In the genomic region with DNA sequence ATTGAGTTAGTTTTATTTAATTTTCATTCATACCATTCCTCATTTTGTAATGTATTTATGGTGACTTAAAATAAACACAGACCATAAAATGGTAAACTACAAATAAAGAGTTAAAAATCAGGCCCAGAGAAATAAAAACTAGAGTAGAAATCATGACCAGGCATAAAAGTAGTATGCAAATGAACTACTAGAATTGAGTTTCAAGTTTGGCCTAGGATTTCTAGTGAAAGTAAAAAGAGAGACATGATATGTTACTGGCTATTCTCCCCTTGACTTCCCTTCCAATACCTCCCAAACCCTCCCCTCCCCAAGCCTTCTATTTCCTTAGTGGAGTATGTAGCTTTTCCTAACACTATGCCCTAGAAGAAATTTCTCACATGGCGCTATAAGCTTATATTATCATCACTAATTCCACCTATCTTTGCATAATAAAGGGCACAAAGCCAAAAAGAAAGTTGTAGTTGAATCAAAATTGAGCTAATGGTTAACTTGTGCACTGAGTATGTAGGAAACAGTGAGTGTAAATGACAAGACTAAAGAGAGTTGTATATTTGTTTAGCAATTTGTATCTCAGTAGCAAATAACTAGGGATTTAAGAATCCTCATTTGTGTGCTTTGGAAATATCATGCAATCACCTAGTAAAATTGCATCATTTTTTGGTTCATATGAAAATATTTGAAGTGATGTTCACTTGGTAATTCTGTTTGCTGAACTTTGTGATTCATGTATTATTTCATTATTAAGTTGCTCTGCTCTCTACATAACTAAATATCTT, we compare ENCODE assay signal across 10 cellular contexts. TPM values are rescaled to one million over a fixed set of nuclear protein-coding genes. Genes with fewer than 3 reads are reported as not detected.
DNase-seq lines count a peak whose midpoint lies in the region; ATAC-seq and TF ChIP-seq lines count a peak whose summit lies in the region.
"Had no signal": no experiment of that assay in that cellular context is flagged by ENCODE, and none has a peak within 500 bp of the region (broad histone marks: within the 10 kb centered on the region; RNA-seq: fewer than 3 reads in every experiment).

No MANE protein-coding gene starts in this region.

- H2AK9ac ChIP-seq in IMR-90 (replicated peaks; ENCODE audit: low read depth, low read length, poor library complexity) = no peak overlapping the region

- no peak overlapping the region for H3K27ac ChIP-seq in breast epithelium
- no peak overlapping the region for H3K27ac ChIP-seq in IMR-90 (ENCODE audit: insufficient read depth, low read length)
- H3K27ac ChIP-seq in ovary = no peak overlapping the region

- in situ Hi-C loops in IMR-90 (cut with MboI; ENCODE audit: low sequenced_read_pairs) = no loop called here

- H2AFZ ChIP-seq in IMR-90 (replicated peaks; ENCODE audit: low read length, poor library complexity) = no peak overlapping the region

- no peak overlapping the region for H3K4me3 Mint-ChIP-seq in MCF 10A (ENCODE audit: unreplicated experiment)
- no peak overlapping the region for H3K4me3 Mint-ChIP-seq in T-helper 2 cell treated with Interferon-gamma antibody and Interleukin-4, amounts not matched to agents 5 μg/mL and 100 μg/mL, for 36 hours
- H3K4me3 Mint-ChIP-seq: CD4-positive, CD25-positive, alpha-beta regulatory T cell had no signal

- TF ChIP-seq CTCF in MCF 10A (IDR thresholded peaks at IDR 0.05; ENCODE audit: unreplicated experiment) (no peak), breast epithelium (IDR thresholded peaks at IDR 0.05) (no peak), IMR-90 (conservative IDR thresholded peaks at IDR 0.05; ENCODE audit: low read depth, low read length) (no peak), ovary (IDR thresholded peaks at IDR 0.05) (no peak)

- no peak overlapping the region for H3K9ac ChIP-seq in IMR-90 (ENCODE audit: low read depth, low read length)

- CTCF ChIA-PET in MCF 10A (lab: Yijun Ruan, JAX) (interaction anchor here (0.6 to 1.4 kb wide), 5 partner anchors 19 to 513 kb away, joined by 3 read pairs; no protein-coding TSS in a partner anchor), IMR-90 (lab: Yijun Ruan, JAX) (interaction anchor here (0.6 kb wide), 1 partner anchor 10 kb away, joined by 4 read pairs; no protein-coding TSS in a partner anchor)

- H3K14ac ChIP-seq in IMR-90 (replicated peaks; ENCODE audit: low read depth, low read length) = no peak overlapping the region

- TF ChIP-seq EP300 in ovary (IDR thresholded peaks at IDR 0.05) = no peak

- no peak overlapping the region for H3K4ac ChIP-seq in IMR-90 (ENCODE audit: low read depth, low read length)

- no peak overlapping the region for H4K5ac ChIP-seq in IMR-90 (ENCODE audit: low read depth, low read length)

- no peak for ATAC-seq in IMR-90 (ENCODE audit: low read depth)

- H3K36me3 ChIP-seq in breast epithelium (no peaks in the 10 kb centered on the region), IMR-90 (ENCODE audit: control insufficient read depth, insufficient read depth, low read length) (no peaks in the 10 kb centered on the region), ovary (no peaks in the 10 kb centered on the region)

- no peaks in the 10 kb centered on the region for H3K27me3 Mint-ChIP-seq in MCF 10A (ENCODE audit: insufficient read depth, unreplicated experiment)
- no peaks in the 10 kb centered on the region for H3K27me3 Mint-ChIP-seq in T-helper 2 cell treated with Interferon-gamma antibody and Interleukin-4, amounts not matched to agents 5 μg/mL and 100 μg/mL, for 36 hours (ENCODE audit: low read depth)

- no peak overlapping the region for H3K23ac ChIP-seq in IMR-90 (ENCODE audit: low read depth, low read length)

- H3K4me1 Mint-ChIP-seq in MCF 10A (ENCODE audit: insufficient read depth, unreplicated experiment) = peaks cover 13% of the 10 kb centered on the region
- H3K4me1 Mint-ChIP-seq in T-helper 2 cell treated with Interferon-gamma antibody and Interleukin-4, amounts not matched to agents 5 μg/mL and 100 μg/mL, for 36 hours (ENCODE audit: low read depth) = peaks cover 8% of the 10 kb centered on the region
- H3K4me1 Mint-ChIP-seq: CD4-positive, CD25-positive, alpha-beta regulatory T cell had no signal

- no peak overlapping the region for H3K4me2 ChIP-seq in IMR-90 (ENCODE audit: low read depth, low read length)

- peaks cover 7% of the 10 kb centered on the region for H3K36me3 Mint-ChIP-seq in MCF 10A (ENCODE audit: insufficient read depth, unreplicated experiment)
- peaks cover 5% of the 10 kb centered on the region for H3K36me3 Mint-ChIP-seq in T-helper 2 cell treated with Interferon-gamma antibody and Interleukin-4, amounts not matched to agents 5 μg/mL and 100 μg/mL, for 36 hours (ENCODE audit: low read depth)
- H3K36me3 Mint-ChIP-seq: CD4-positive, CD25-positive, alpha-beta regulatory T cell had no signal

- H3K9me3 ChIP-seq in breast epithelium (peaks cover 12 to 17% of the 10 kb centered on the region in 2 donors), IMR-90 (ENCODE audit: control insufficient read depth, insufficient read depth, low read length) (peaks cover 11% of the 10 kb centered on the region), ovary (no peaks in the 10 kb centered on the region)

- H2BK15ac ChIP-seq in IMR-90 (ENCODE audit: low read depth, low read length) = no peak overlapping the region

- WGBS in IMR-90 (ENCODE audit: extremely low coverage in 2 of 2, insufficient read length in 1 of 2), 2 experiments = no CpG with 5 or more reads among the region's 1 CpG
- WGBS in ovary, 3 donors = 76 to 85% (median 79%) methylated on average over 1 of the region's 1 CpG

- peaks cover 21% of the 10 kb centered on the region for H3K9me3 Mint-ChIP-seq in MCF 10A (ENCODE audit: unreplicated experiment)
- H3K9me3 Mint-ChIP-seq in T-helper 2 cell treated with Interferon-gamma antibody and Interleukin-4, amounts not matched to agents 5 μg/mL and 100 μg/mL, for 36 hours = peaks cover 19% of the 10 kb centered on the region

- H3K4me1 ChIP-seq in breast epithelium (no peaks in the 10 kb centered on the region), IMR-90 (ENCODE audit: control insufficient read depth, insufficient read depth, low read length) (no peaks in the 10 kb centered on the region; the same call in 1 of the 2 replicates), ovary (ENCODE audit: insufficient read depth) (no peaks in the 10 kb centered on the region)

- POLR2A ChIA-PET in MCF 10A (lab: Yijun Ruan, JAX) = interaction anchor here (1.0 to 1.5 kb wide), 2 partner anchors 25 to 57 kb away, joined by 3 to 4 read pairs; a partner anchor contains a TSS
- POLR2A ChIA-PET in IMR-90 (lab: Charles Lee; ENCODE audit: unreplicated experiment) = no interaction called here

- no peak overlapping the region for H2BK120ac ChIP-seq in IMR-90 (ENCODE audit: low read depth, low read length)

- no peak overlapping the region; the same call in 1 of the 2 replicates for H3K18ac ChIP-seq in IMR-90 (ENCODE audit: low read depth, low read length)

- no peak overlapping the region for H4K8ac ChIP-seq in IMR-90 (ENCODE audit: low read depth in 2 of 2, low read length in 2 of 2)

- no peak overlapping the region for H3K56ac ChIP-seq in IMR-90 (ENCODE audit: extremely low read depth, insufficient read depth, low read length)

- no peak for TF ChIP-seq RAD21 in IMR-90 (IDR thresholded peaks at IDR 0.05; ENCODE audit: low read length)

- H3K79me1 ChIP-seq in IMR-90 (ENCODE audit: low read depth in 1 of 2, low read length in 2 of 2) = no peaks in the 10 kb centered on the region

- H3K27ac Mint-ChIP-seq in MCF 10A (ENCODE audit: low read depth, unreplicated experiment) = peak overlapping the region; percentile 65
- H3K27ac Mint-ChIP-seq in T-helper 2 cell treated with Interferon-gamma antibody and Interleukin-4, amounts not matched to agents 5 μg/mL and 100 μg/mL, for 36 hours = no peak overlapping the region

- H3K27me3 ChIP-seq in breast epithelium (no peaks in the 10 kb centered on the region), IMR-90 (ENCODE audit: control insufficient read depth, insufficient read depth, low read length) (peaks cover 2% of the 10 kb centered on the region; the same call in 1 of the 2 replicates), ovary (no peaks in the 10 kb centered on the region)

- H4K20me1 ChIP-seq in IMR-90 (ENCODE audit: insufficient read depth, low read length) = no peaks in the 10 kb centered on the region

- dilution Hi-C loops in IMR-90 (cut with HindIII; ENCODE audit: low sequenced_read_pairs, unreplicated experiment) = no loop called here

- BruUV-seq in MCF 10A (replicated peaks; lab: Mats Ljungman, UMichigan) = no TSS peak
- no TSS peak for BruUV-seq in IMR-90 (replicated peaks; lab: Mats Ljungman, UMichigan)

- no peak overlapping the region for H2BK5ac ChIP-seq in IMR-90 (ENCODE audit: low read depth, low read length, poor library complexity, severe bottlenecking)

- H4K91ac ChIP-seq in IMR-90 (ENCODE audit: insufficient read depth, low read depth, low read length) = no peak overlapping the region

- H3K4me3 ChIP-seq in breast epithelium (no peak overlapping the region), IMR-90 (ENCODE audit: insufficient read depth, low read depth, low read length) (no peak overlapping the region), ovary (no peak overlapping the region)

- intact Hi-C loops in MCF 10A (cut with micrococcal nuclease) (loop anchor here (2.0 kb wide), 1 partner anchor 30 kb away; a partner anchor contains a TSS), breast epithelium (cut with DNase I; ENCODE audit: low total_unique reads) (no loop called here), IMR-90 (cut with micrococcal nuclease) (no loop called here), ovary (cut with DNase I) (no loop called here)

- H2BK20ac ChIP-seq in IMR-90 (ENCODE audit: low read depth, low read length) = no peak overlapping the region

- no peaks in the 10 kb centered on the region for H3K9me1 ChIP-seq in IMR-90 (ENCODE audit: insufficient read depth, low read length)

- TF ChIP-seq POLR2A in breast epithelium (IDR thresholded peaks at IDR 0.05) (no peak), IMR-90 (IDR thresholded peaks at IDR 0.05; ENCODE audit: low read depth, low read length) (no peak), ovary (IDR thresholded peaks at IDR 0.05) (no peak)

- H2AK5ac ChIP-seq in IMR-90 (ENCODE audit: low read depth, low read length) = no peak overlapping the region

- DNase-seq in MCF 10A (ENCODE audit: unreplicated experiment) (peak; percentile 34), breast epithelium (ENCODE audit: low spot score in 2 of 2) (no peak), IMR-90 (peak; percentile 31), fibroblast of peridontal ligament (ENCODE audit: extremely low read depth) (peak; percentile 43), NCI-H1092 (lab: John Stamatoyannopoulos, UW) (no peak), ovary (no peak), NCI-H128 (lab: John Stamatoyannopoulos, UW; ENCODE audit: unreplicated experiment) (no peak)
- DNase-seq in T-helper 2 cell treated with Interferon-gamma antibody and Interleukin-4, amounts not matched to agents 5 μg/mL and 100 μg/mL, for 36 hours (ENCODE audit: low spot score) = no peak
- DNase-seq: CD4-positive, CD25-positive, alpha-beta regulatory T cell; mesendoderm had no signal

RNA-seq across cellular contexts. Expression of a gene that starts 29.7 kb away (rescaled TPM):
- total RNA-seq in MCF 10A (2022) = 2.6 and 3.6 TPM in 2 replicates
- 10 to 100 TPM; 16.5 to 49.3 (median 33.1) TPM for total RNA-seq in breast epithelium
- 3.0 and 3.9 TPM in 2 replicates for total RNA-seq in IMR-90 (2012; rRNA removed)
- 1.5 and 1.7 TPM in 2 replicates for polyA plus RNA-seq in IMR-90 (2012; rRNA removed)
- polyA plus RNA-seq in IMR-90 (2012; cell fraction: cytosol; rRNA removed) = 0.47 and 0.54 TPM in 2 replicates
- 1.4 and 5.7 TPM in 2 replicates for polyA plus RNA-seq in IMR-90 (2012; cell fraction: nucleus; rRNA removed; ENCODE audit: low replicate concordance)
- total RNA-seq in ovary = 10 to 100 TPM in 4 of 7 donors, 1 to 10 TPM in 3; 6.9 to 47.4 (median 10.1) TPM
- 1 to 10 TPM; 4.6 to 5.9 TPM for polyA plus RNA-seq in ovary

RNA-seq across cellular contexts. Expression of a gene that starts 56.6 kb away (rescaled TPM):
- total RNA-seq in MCF 10A (2022) (60.4 and 62.3 TPM in 2 replicates), breast epithelium (10 to 100 TPM; 17.0 to 22.6 (median 22.2) TPM), IMR-90 (2012; rRNA removed) (29.6 and 45.3 TPM in 2 replicates), ovary (10 to 100 TPM; 12.9 to 23.6 (median 14.7) TPM)
- polyA plus RNA-seq in IMR-90 (2012; rRNA removed) (26.0 and 26.9 TPM in 2 replicates), ovary (10 to 100 TPM; 13.4 to 20.9 TPM)
- polyA plus RNA-seq in IMR-90 (2012; cell fraction: cytosol; rRNA removed) = 10.5 and 15.2 TPM in 2 replicates
- 10.7 and 23.7 TPM in 2 replicates for polyA plus RNA-seq in IMR-90 (2012; cell fraction: nucleus; rRNA removed; ENCODE audit: low replicate concordance)

Comparison
In these comparisons a context has a peak if more than half of its experiments do, and no peak if none do; other contexts are left out.
1. DNase-seq: peak in MCF 10A (single experiment), IMR-90 (single experiment) and fibroblast of peridontal ligament (single experiment); none in breast epithelium (0 of 2), NCI-H1092 (single experiment), T-helper 2 cell treated with Interferon-gamma antibody and Interleukin-4, amounts not matched to agents 5 μg/mL and 100 μg/mL, for 36 hours (single experiment), ovary (0 of 5) and NCI-H128 (single experiment).